ENCODE assay signal across 19 cellular contexts in genomic region chr12:46364300-46364696, GRCh38. TPM values are rescaled to one million over a fixed set of nuclear protein-coding genes. Genes with fewer than 3 reads are reported as not detected.
DNase-seq lines count a peak whose midpoint lies in the region; FAIRE-seq and TF ChIP-seq lines count a peak whose summit lies in the region.
"Had no signal": no experiment of that assay in that cellular context is flagged by ENCODE, and none has a peak within 500 bp of the region (broad histone marks: within the 10 kb centered on the region; RNA-seq: fewer than 3 reads in every experiment).

No MANE protein-coding gene starts in this region.

- no peak overlapping the region for H2BK12ac ChIP-seq in trophoblast cell (ENCODE audit: low read length)

- H3K4me1 Mint-ChIP-seq in HFFc6 (ENCODE audit: low read depth): peaks cover 89% of the 10 kb centered on the region

- no peak for FAIRE-seq in kidney (lab: Jason Lieb, UNC)

- intact Hi-C loops in kidney (cut with DNase I): loop anchor here (10.0 kb wide), 1 partner anchor 301 kb away; no protein-coding TSS in a partner anchor

- H3K9ac ChIP-seq in kidney (ENCODE audit: low read length in 2 of 2): no peak overlapping the region
- no peak overlapping the region for H3K9ac ChIP-seq in trophoblast cell (ENCODE audit: low read length)

- no peak overlapping the region for H4K91ac ChIP-seq in trophoblast cell (ENCODE audit: low read depth, low read length)

- H3K36me3 Mint-ChIP-seq in HFFc6 (ENCODE audit: low read depth): peaks cover 92% of the 10 kb centered on the region

- peak overlapping the region; percentile 76 for H3K4me3 Mint-ChIP-seq in HFFc6
- H3K4me3 Mint-ChIP-seq: activated CD4-positive, alpha-beta T cell treated with anti-CD3 and anti-CD28 coated beads, Interleukin-2, amount 10 ng/mL, durations not matched to agents 24 days and 14 days; dendritic cell treated with granulocyte-macrophage colony-stimulating factor and Interleukin-4, amounts not matched to agents 40 ng/mL and 50 ng/mL, for 4 days; stimulated activated naive B cell treated with anti-CD40 and anti-IgM and Interleukin-4, amounts not matched to agents 10 μg/mL and 1 μg/mL and 100 μg/mL, for 72 hours had no signal

- peak overlapping the region; percentile 92 for H3K27ac ChIP-seq in osteoblast (ENCODE audit: low read depth, low read length)
- no peak overlapping the region for H3K27ac ChIP-seq in kidney (ENCODE audit: low read depth in 2 of 2, low read length in 2 of 2)
- H3K27ac ChIP-seq in trophoblast cell (ENCODE audit: low read depth, low read length): no peak overlapping the region
- H3K27ac ChIP-seq: C4-2B, neutrophil had no signal

- H4K12ac ChIP-seq in trophoblast cell (ENCODE audit: low read depth, low read length): no peak overlapping the region

- TF ChIP-seq CTCF in AG09309 (IDR thresholded peaks at IDR 0.05; ENCODE audit: control insufficient read depth, insufficient read depth, low read depth, low read length, missing control alignments): no peak
- no peak for TF ChIP-seq CTCF in HFFc6 (IDR thresholded peaks at IDR 0.05)
- no peak for TF ChIP-seq CTCF in choroid plexus epithelial cell (conservative IDR thresholded peaks at IDR 0.05; ENCODE audit: low read depth, low read length)
- TF ChIP-seq CTCF in osteoblast (IDR thresholded peaks at IDR 0.05; ENCODE audit: extremely low read depth, low read depth, low read length): no peak
- no peak for TF ChIP-seq CTCF in kidney (IDR thresholded peaks at IDR 0.05; ENCODE audit: borderline replicate concordance, extremely low read depth, insufficient read depth)

- no peaks in the 10 kb centered on the region for H3K79me1 ChIP-seq in trophoblast cell (ENCODE audit: low read length)

- H3K18ac ChIP-seq in trophoblast cell (ENCODE audit: low read length): no peak overlapping the region

- no peak overlapping the region for H2AK5ac ChIP-seq in trophoblast cell (ENCODE audit: low read length)

- H3K79me2 ChIP-seq in osteoblast (ENCODE audit: insufficient read depth, low read length) (peaks cover 42% of the 10 kb centered on the region), trophoblast cell (ENCODE audit: control insufficient read depth, insufficient read depth, low read length, poor library complexity) (no peaks in the 10 kb centered on the region)

- H3K27me3 ChIP-seq in osteoblast (ENCODE audit: insufficient read depth, low read length) (no peaks in the 10 kb centered on the region), trophoblast cell (ENCODE audit: insufficient read depth, low read length) (no peaks in the 10 kb centered on the region)
- H3K27me3 ChIP-seq: neutrophil had no signal

- peaks cover 6% of the 10 kb centered on the region; the same call in 1 of the 2 replicates for H3K9me3 Mint-ChIP-seq in HFFc6
- H3K9me3 Mint-ChIP-seq: activated CD4-positive, alpha-beta T cell treated with anti-CD3 and anti-CD28 coated beads, Interleukin-2, amount 10 ng/mL, durations not matched to agents 24 days and 14 days; dendritic cell treated with granulocyte-macrophage colony-stimulating factor and Interleukin-4, amounts not matched to agents 40 ng/mL and 50 ng/mL, for 4 days; stimulated activated naive B cell treated with anti-CD40 and anti-IgM and Interleukin-4, amounts not matched to agents 10 μg/mL and 1 μg/mL and 100 μg/mL, for 72 hours had no signal

- no peak overlapping the region for H2BK120ac ChIP-seq in trophoblast cell (ENCODE audit: insufficient read depth, low read length, poor library complexity)

- H3K36me3 ChIP-seq in osteoblast (ENCODE audit: insufficient read depth, low read length) (peaks cover 100% of the 10 kb centered on the region), kidney (ENCODE audit: control insufficient read depth in 1 of 2, insufficient read depth in 2 of 2, low read length in 2 of 2) (peaks cover 52 to 93% of the 10 kb centered on the region in 2 donors), trophoblast cell (ENCODE audit: control insufficient read depth in 1 of 2, insufficient read depth in 2 of 2, low read length in 2 of 2) (peaks cover 4 to 42% of the 10 kb centered on the region in 2 experiments)

- peaks cover 51% of the 10 kb centered on the region for H3K27me3 Mint-ChIP-seq in HFFc6 (ENCODE audit: insufficient read depth)
- H3K27me3 Mint-ChIP-seq: activated CD4-positive, alpha-beta T cell treated with anti-CD3 and anti-CD28 coated beads, Interleukin-2, amount 10 ng/mL, durations not matched to agents 24 days and 14 days; dendritic cell treated with granulocyte-macrophage colony-stimulating factor and Interleukin-4, amounts not matched to agents 40 ng/mL and 50 ng/mL, for 4 days; stimulated activated naive B cell treated with anti-CD40 and anti-IgM and Interleukin-4, amounts not matched to agents 10 μg/mL and 1 μg/mL and 100 μg/mL, for 72 hours had no signal

- H2AFZ ChIP-seq in osteoblast (ENCODE audit: low read length) (no peak overlapping the region), trophoblast cell (ENCODE audit: insufficient read depth, low read length, poor library complexity) (no peak overlapping the region)

- peak overlapping the region; percentile 84 for H3K27ac Mint-ChIP-seq in HFFc6
- H3K27ac Mint-ChIP-seq: dendritic cell treated with granulocyte-macrophage colony-stimulating factor and Interleukin-4, amounts not matched to agents 40 ng/mL and 50 ng/mL, for 4 days; stimulated activated naive B cell treated with anti-CD40 and anti-IgM and Interleukin-4, amounts not matched to agents 10 μg/mL and 1 μg/mL and 100 μg/mL, for 72 hours had no signal

- H4K8ac ChIP-seq in trophoblast cell (ENCODE audit: low read depth, low read length): no peak overlapping the region

- H3K4me2 ChIP-seq in osteoblast (ENCODE audit: insufficient read depth, low read length): peak overlapping the region; percentile 86
- no peak overlapping the region for H3K4me2 ChIP-seq in trophoblast cell (ENCODE audit: low read length)

- H3K14ac ChIP-seq in trophoblast cell (ENCODE audit: low read length): no peak overlapping the region

- H3K4me3 ChIP-seq in AG09309 (ENCODE audit: control insufficient read depth, low read depth, low read length) (peak overlapping the region; percentile 7), choroid plexus epithelial cell (ENCODE audit: low read depth, low read length) (peak overlapping the region; percentile 3), osteoblast (ENCODE audit: insufficient read depth, low read length) (peak overlapping the region; percentile 26), kidney (ENCODE audit: low read length in 2 of 2) (no peak overlapping the region), trophoblast cell (ENCODE audit: low read depth, low read length) (no peak overlapping the region)
- H3K4me3 ChIP-seq: skin epidermis had no signal

- no peak overlapping the region for H2BK5ac ChIP-seq in trophoblast cell (ENCODE audit: low read depth, low read length, poor library complexity)

- H3K23ac ChIP-seq in trophoblast cell (ENCODE audit: low read length): no peak overlapping the region

- no CpG with 5 or more reads among the region's 3 CpGs for WGBS in trophoblast cell (ENCODE audit: extremely low coverage, insufficient coverage, insufficient read length)

- no peaks in the 10 kb centered on the region for H3K9me3 ChIP-seq in osteoblast (ENCODE audit: low read depth, low read length)
- H3K9me3 ChIP-seq in kidney (ENCODE audit: control insufficient read depth in 1 of 2, low read length in 2 of 2): no peaks in the 10 kb centered on the region
- H3K9me3 ChIP-seq in trophoblast cell (ENCODE audit: insufficient read depth, low read depth, low read length): no peaks in the 10 kb centered on the region
- H3K9me3 ChIP-seq: neutrophil had no signal

- H3K4me1 ChIP-seq in osteoblast (ENCODE audit: insufficient read depth, low read length) (peaks cover 51% of the 10 kb centered on the region), kidney (ENCODE audit: control insufficient read depth in 1 of 2, insufficient read depth in 1 of 2, low read depth in 1 of 2, low read length in 2 of 2) (peaks cover 20 to 23% of the 10 kb centered on the region in 2 donors), trophoblast cell (ENCODE audit: control insufficient read depth in 1 of 2, insufficient read depth in 2 of 2, low read length in 2 of 2) (no peaks in the 10 kb centered on the region)

- no peak overlapping the region for H3K4ac ChIP-seq in trophoblast cell (ENCODE audit: low read depth, low read length)

- DNase-seq in AG09309 (ENCODE audit: low read depth): no peak
- no peak for DNase-seq in HFFc6
- DNase-seq in choroid plexus epithelial cell (ENCODE audit: low read depth): peak; percentile 9
- DNase-seq in osteoblast (ENCODE audit: insufficient read length, low spot score, missing footprints): no peak
- DNase-seq in kidney: no peak
- no peak for DNase-seq in trophoblast cell
- no peak for DNase-seq in NCI-H446 (lab: John Stamatoyannopoulos, UW)
- no peak for DNase-seq in DMS53 (lab: John Stamatoyannopoulos, UW)
- DNase-seq: activated CD4-positive, alpha-beta T cell treated with anti-CD3 and anti-CD28 coated beads, Interleukin-2, amount 10 ng/mL, durations not matched to agents 24 days and 14 days; activated T-cell treated with anti-CD3 and anti-CD28 coated beads, Interleukin-2, amount 50 U/mL, for 1 hour; amniotic stem cell; H7; NCI-H2171; SHP77; stimulated activated naive B cell treated with anti-CD40 and anti-IgM and Interleukin-4, amounts not matched to agents 10 μg/mL and 1 μg/mL and 100 μg/mL, for 72 hours had no signal

- H4K20me1 ChIP-seq in osteoblast (ENCODE audit: insufficient read depth, low read length): peaks cover 92% of the 10 kb centered on the region

RNA-seq across cellular contexts. Expression of gene SLC38A2, which starts 8.3 kb away (rescaled TPM):
- total RNA-seq in HFFc6 (2021; fragmentation: NEBNext Ultra II Directional; extraction: Animal tissue kit (Norgen Biotek cat#: 25700)): 1,000 to 10,000 TPM in 2 of 6 experiments, 100 to 1,000 TPM in 4; 787 to 1,148 (median 975) TPM
- total RNA-seq in osteoblast (919 and 1,020 TPM in 2 replicates), kidney (189 TPM)
- polyA plus RNA-seq in kidney (ENCODE audit: insufficient read depth, low read depth, low replicate concordance): 38.6 TPM
- 849 and 857 TPM in 2 replicates for polyA plus RNA-seq in trophoblast cell (2013)

Comparison
In these comparisons a context has a peak if more than half of its experiments do, and no peak if none do; other contexts are left out.
1. H3K4me3 ChIP-seq: peak in AG09309 (single experiment), choroid plexus epithelial cell (single experiment) and osteoblast (single experiment); none in kidney (0 of 2) and trophoblast cell (single experiment).